1 cellular context compared by ENCODE assay signal in the genomic region with DNA sequence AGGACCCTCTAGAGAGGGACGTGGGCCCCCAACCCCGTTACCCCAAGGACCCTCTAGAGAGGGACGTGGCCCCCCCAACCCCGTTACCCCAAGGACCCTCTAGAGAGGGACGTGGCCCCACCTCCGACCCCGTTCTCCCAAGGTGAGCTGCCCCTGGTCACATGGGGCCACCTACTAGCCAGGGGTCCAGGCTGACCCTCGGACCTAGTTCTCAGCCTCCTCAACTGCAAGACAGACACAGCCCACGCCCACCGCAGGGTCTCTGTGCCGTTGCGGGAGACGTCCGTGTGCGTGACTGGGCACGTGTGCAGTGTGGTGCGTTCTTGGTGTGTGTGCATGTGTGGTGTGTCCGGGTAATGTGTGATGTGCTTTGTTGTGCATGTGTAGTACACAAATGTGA.
TF ChIP-seq lines count a peak whose summit lies in the region.

No MANE protein-coding gene starts in this region.

TF ChIP-seq in H1, 55 proteins besides CTCF, POLR2A, EP300 and RAD21:
- TF ChIP-seq SUZ12 (IDR thresholded peaks at IDR 0.05; ENCODE audit: low read length) (no peak), RNF2 (IDR thresholded peaks at IDR 0.05; ENCODE audit: borderline replicate concordance, low read depth, low read length, missing control alignments, poor library complexity, severe bottlenecking) (no peak), EZH2 (IDR thresholded peaks at IDR 0.05; ENCODE audit: low read depth, low read length, severe bottlenecking) (no peak), TEAD4 (IDR thresholded peaks at IDR 0.05; ENCODE audit: low read depth, low read length) (no peak)
